9 cellular contexts compared by ENCODE assay signal in the genomic region with DNA sequence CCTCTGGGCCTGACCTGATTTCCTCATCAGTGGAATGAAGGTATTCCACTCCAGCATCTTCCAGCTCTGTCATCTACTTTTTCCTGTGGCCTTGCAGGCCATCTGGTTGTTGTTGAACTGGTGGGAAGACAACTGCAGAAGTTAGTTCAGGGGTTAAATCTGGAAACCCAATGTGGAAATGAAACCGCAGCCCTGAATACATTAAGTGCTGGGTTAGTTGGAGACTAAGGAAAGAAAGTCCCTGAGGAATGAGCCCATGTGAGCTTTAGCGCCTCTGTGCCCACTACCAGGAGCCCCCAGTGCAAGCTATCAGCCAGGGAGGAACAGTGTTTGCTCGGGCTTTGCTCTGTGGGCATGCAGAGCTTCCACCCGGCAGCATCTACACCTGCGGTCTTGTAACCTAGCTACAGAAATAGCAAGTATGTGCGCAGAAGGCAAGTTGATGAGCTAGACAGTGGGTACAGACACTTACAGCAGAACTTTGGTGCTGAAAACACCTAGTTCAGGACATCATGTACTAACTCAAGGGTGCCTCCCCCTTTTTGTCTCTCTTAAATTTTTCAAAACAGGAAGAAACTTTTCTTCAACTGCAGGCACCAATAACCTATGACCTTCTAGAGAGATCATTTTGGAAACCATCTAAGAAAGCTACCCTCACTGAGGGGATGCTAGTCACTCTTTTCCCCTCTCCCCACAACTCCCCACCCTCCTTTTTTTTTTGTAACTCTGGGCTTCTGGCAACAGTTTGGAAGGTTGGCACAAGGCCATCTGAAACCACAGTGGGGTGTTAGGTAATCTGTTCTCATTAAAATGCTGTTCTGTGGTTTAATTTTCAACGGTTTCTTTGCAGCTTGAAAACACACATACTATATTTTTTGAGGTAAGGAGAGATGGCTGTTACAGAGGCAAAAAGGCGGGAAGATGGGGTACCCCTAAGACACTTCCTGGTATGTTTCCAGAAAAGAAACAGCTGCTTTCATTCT. TPM values are rescaled to one million over a fixed set of nuclear protein-coding genes. Genes with fewer than 3 reads are reported as not detected.
A peak's percentile ranks its signal among the peaks of the same experiment; 100 is the strongest.
DNase-seq lines count a peak whose midpoint lies in the region; ATAC-seq, FAIRE-seq and TF ChIP-seq lines count a peak whose summit lies in the region.
"Had no signal": no experiment of that assay in that cellular context is flagged by ENCODE, and none has a peak within 500 bp of the region (broad histone marks: within the 10 kb centered on the region; RNA-seq: fewer than 3 reads in every experiment).

No MANE protein-coding gene starts in this region.

- peaks cover 0 to 79% (median 0%) of the 10 kb centered on the region in 12 donors for H3K4me1 ChIP-seq in heart left ventricle
- H3K4me1 ChIP-seq in right atrium auricular region, result peaks cover 0 to 16% of the 10 kb centered on the region in 2 donors
- no peaks in the 10 kb centered on the region for H3K4me1 ChIP-seq in small intestine (ENCODE audit: control insufficient read depth in 2 of 2, insufficient read depth in 1 of 2, low read depth in 1 of 2, low read length in 1 of 2)

- no peak for TF ChIP-seq POLR2A in heart left ventricle (IDR thresholded peaks at IDR 0.05)

- H3K27me3 ChIP-seq in heart left ventricle (no peaks in the 10 kb centered on the region), right atrium auricular region (no peaks in the 10 kb centered on the region), small intestine (ENCODE audit: control insufficient read depth in 2 of 2, insufficient read depth in 2 of 2, low read length in 2 of 2) (no peaks in the 10 kb centered on the region)

- peak overlapping the region; percentile 56 for H3K27ac Mint-ChIP-seq in activated naive CD8-positive, alpha-beta T cell treated with anti-CD3 and anti-CD28 coated beads, Interleukin-2, amount 50 U/mL, for 24 hours

- TF ChIP-seq CTCF in heart left ventricle (IDR thresholded peaks at IDR 0.05) (no peak), right atrium auricular region (IDR thresholded peaks at IDR 0.05) (no peak)

- H3K27ac ChIP-seq in heart left ventricle (peak overlapping the region in 1 of 12 donors; percentile 87), right atrium auricular region (no peak overlapping the region), small intestine (ENCODE audit: low read depth in 1 of 2, low read length in 1 of 2) (peak overlapping the region; percentile 49 to 86)

- no peaks in the 10 kb centered on the region for H3K9me3 Mint-ChIP-seq in activated naive CD8-positive, alpha-beta T cell treated with anti-CD3 and anti-CD28 coated beads, Interleukin-2, amount 50 U/mL, for 24 hours

- no peak for DNase-seq in heart left ventricle
- DNase-seq in right atrium auricular region (ENCODE audit: low spot score), result no peak
- peak; percentile 100 for DNase-seq in SIG-M5 treated with dmso at 0.1 percent for 504 hours (lab: John Stamatoyannopoulos, UW; ENCODE audit: unreplicated experiment)
- peak; percentile 54 for DNase-seq in activated naive CD8-positive, alpha-beta T cell treated with anti-CD3 and anti-CD28 coated beads, Interleukin-2, amount 50 U/mL, for 24 hours
- DNase-seq in small intestine, result peak; percentile 72
- no peak for DNase-seq in DMS153 treated with DMSO at 0.1 percent for 48 hours (lab: John Stamatoyannopoulos, UW; ENCODE audit: unreplicated experiment)
- DNase-seq in amniotic stem cell (lab: John Stamatoyannopoulos, UW), result no peak

- no peak for FAIRE-seq in small intestine (lab: Jason Lieb, UNC)

- 75 to 82% (median 80%) methylated on average over 8 of the region's 8 CpGs for WGBS in heart left ventricle, 4 donors
- WGBS in small intestine, 3 donors, result 62 to 66% (median 63%) methylated on average over 8 of the region's 8 CpGs

- no peaks in the 10 kb centered on the region for H3K9me3 ChIP-seq in heart left ventricle
- no peaks in the 10 kb centered on the region for H3K9me3 ChIP-seq in right atrium auricular region
- H3K9me3 ChIP-seq in small intestine (ENCODE audit: control insufficient read depth, low read depth), result no peaks in the 10 kb centered on the region

- no peak overlapping the region for H3K4me3 ChIP-seq in heart left ventricle
- H3K4me3 ChIP-seq in right atrium auricular region, result no peak overlapping the region
- no peak overlapping the region for H3K4me3 ChIP-seq in small intestine (ENCODE audit: low read depth in 1 of 2, low read length in 2 of 2)

- H3K36me3 ChIP-seq in heart left ventricle (no peaks in the 10 kb centered on the region), right atrium auricular region (no peaks in the 10 kb centered on the region), small intestine (ENCODE audit: control insufficient read depth in 2 of 2, insufficient read depth in 2 of 2, low read length in 2 of 2) (no peaks in the 10 kb centered on the region)

- peaks cover 22% of the 10 kb centered on the region for H3K27me3 Mint-ChIP-seq in activated naive CD8-positive, alpha-beta T cell treated with anti-CD3 and anti-CD28 coated beads, Interleukin-2, amount 50 U/mL, for 24 hours

- ATAC-seq in heart left ventricle, result peak in 3 of 4 donors; percentile 34 to 56 (median 46)
- peak; percentile 36 for ATAC-seq in HG03342 (IDR thresholded peaks at IDR 0.05; ENCODE audit: unreplicated experiment)
- ATAC-seq in activated naive CD8-positive, alpha-beta T cell treated with anti-CD3 and anti-CD28 coated beads, Interleukin-2, amount 50 U/mL, for 24 hours, result peak; percentile 60

- peaks cover 95% of the 10 kb centered on the region for H3K4me1 Mint-ChIP-seq in activated naive CD8-positive, alpha-beta T cell treated with anti-CD3 and anti-CD28 coated beads, Interleukin-2, amount 50 U/mL, for 24 hours

- intact Hi-C loops in heart left ventricle (cut with DNase I), result no loop called here

- peak overlapping the region; percentile 37 for H3K4me3 Mint-ChIP-seq in activated naive CD8-positive, alpha-beta T cell treated with anti-CD3 and anti-CD28 coated beads, Interleukin-2, amount 50 U/mL, for 24 hours
- H3K4me3 Mint-ChIP-seq: nephron had no signal

- H3K36me3 Mint-ChIP-seq in activated naive CD8-positive, alpha-beta T cell treated with anti-CD3 and anti-CD28 coated beads, Interleukin-2, amount 50 U/mL, for 24 hours (ENCODE audit: low read depth), result no peaks in the 10 kb centered on the region

RNA-seq across cellular contexts. Expression of gene CXCR4, which starts 18.3 kb away (rescaled TPM):
- total RNA-seq in heart left ventricle (10 to 100 TPM in 2 of 9 donors, 1 to 10 TPM in 7; 1.2 to 21.3 (median 3.7) TPM), right atrium auricular region (10 to 100 TPM; 11.9 to 12.4 TPM)
- polyA plus RNA-seq in heart left ventricle (1 to 10 TPM; 1.1 to 4.3 TPM), small intestine (10 to 100 TPM in 1 of 3 donors, 1 to 10 TPM in 2; 4.5 to 24.8 (median 5.4) TPM)

Comparison
In these comparisons a context has a peak if more than half of its experiments do, and no peak if none do; other contexts are left out.
1. DNase-seq: peak in SIG-M5 treated with dmso at 0.1 percent for 504 hours (single experiment), activated naive CD8-positive, alpha-beta T cell treated with anti-CD3 and anti-CD28 coated beads, Interleukin-2, amount 50 U/mL, for 24 hours (single experiment) and small intestine (single experiment); none in heart left ventricle (0 of 5), right atrium auricular region (single experiment), DMS153 treated with DMSO at 0.1 percent for 48 hours (single experiment) and amniotic stem cell (single experiment).
2. H3K27ac ChIP-seq: peak in small intestine (2 of 2); none in right atrium auricular region (0 of 2).
3. Peak in every context shown above with its lines, with median percentiles within 50 percentile points of each other: ATAC-seq.